13 cellular contexts compared by ENCODE assay signal in the genomic region with DNA sequence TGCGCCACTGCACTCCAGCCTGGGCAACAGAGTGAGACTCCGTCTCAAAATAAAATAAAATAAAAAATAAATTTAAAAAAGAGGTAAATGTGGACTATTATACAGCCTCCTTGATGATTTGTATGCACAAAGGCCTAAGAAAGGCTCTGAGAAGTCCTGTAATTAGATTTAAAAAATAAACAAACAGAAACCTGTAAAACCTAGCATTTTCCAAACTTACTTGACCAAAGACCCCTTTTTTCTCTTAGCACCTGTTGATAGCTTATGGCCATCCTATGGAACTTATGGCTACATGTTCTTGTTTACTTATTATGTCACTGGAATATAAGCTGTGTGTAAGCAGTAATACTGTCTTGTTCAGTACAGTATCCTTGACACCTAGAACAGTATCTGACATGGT. TPM values are rescaled to one million over a fixed set of nuclear protein-coding genes. Genes with fewer than 3 reads are reported as not detected.
DNase-seq lines count a peak whose midpoint lies in the region; TF ChIP-seq lines count a peak whose summit lies in the region.
"Had no signal": no experiment of that assay in that cellular context is flagged by ENCODE, and none has a peak within 500 bp of the region (broad histone marks: within the 10 kb centered on the region; RNA-seq: fewer than 3 reads in every experiment).

No MANE protein-coding gene starts in this region.

- H3K9me3 Mint-ChIP-seq in activated naive CD4-positive, alpha-beta T cell treated with anti-CD3 and anti-CD28 coated beads for 36 hours = no peaks in the 10 kb centered on the region
- no peaks in the 10 kb centered on the region for H3K9me3 Mint-ChIP-seq in dendritic cell treated with granulocyte-macrophage colony-stimulating factor and Interleukin-4, amounts not matched to agents 40 ng/mL and 50 ng/mL, for 4 days
- H3K9me3 Mint-ChIP-seq in chondrocyte (ENCODE audit: low read depth) = no peaks in the 10 kb centered on the region

- H3K79me2 ChIP-seq in Karpas-422 (ENCODE audit: low read length) = peaks cover 88% of the 10 kb centered on the region

- H3K9ac ChIP-seq in Karpas-422 (ENCODE audit: low read length) = no peak overlapping the region

- CTCF ChIA-PET in activated naive CD4-positive, alpha-beta T cell treated with anti-CD3 and anti-CD28 coated beads for 36 hours (lab: Charles Lee) = interaction anchor here (0.6 kb wide), 1 partner anchor 21 kb away, joined by 3 read pairs; no protein-coding TSS in a partner anchor

- H3K4me3 Mint-ChIP-seq in activated naive CD4-positive, alpha-beta T cell treated with anti-CD3 and anti-CD28 coated beads for 36 hours = no peak overlapping the region
- no peak overlapping the region for H3K4me3 Mint-ChIP-seq in dendritic cell treated with granulocyte-macrophage colony-stimulating factor and Interleukin-4, amounts not matched to agents 40 ng/mL and 50 ng/mL, for 4 days
- H3K4me3 Mint-ChIP-seq in chondrocyte (ENCODE audit: unreplicated experiment) = no peak overlapping the region

- H3K4me1 ChIP-seq in Karpas-422 (ENCODE audit: low read length) = peaks cover 8% of the 10 kb centered on the region
- H3K4me1 ChIP-seq: BE2C had no signal

- no peaks in the 10 kb centered on the region for H3K27me3 ChIP-seq in Karpas-422 (ENCODE audit: low read length)
- H3K27me3 ChIP-seq in H7 (ENCODE audit: control insufficient read depth, insufficient read depth, low read length) = no peaks in the 10 kb centered on the region
- H3K27me3 ChIP-seq: BE2C had no signal

- H3K4me3 ChIP-seq in Karpas-422 (ENCODE audit: low read length) = no peak overlapping the region
- H3K4me3 ChIP-seq in H7 (ENCODE audit: insufficient read depth, low read depth, low read length) = no peak overlapping the region
- H3K4me3 ChIP-seq: A549 had no signal

- H3K27ac ChIP-seq in Karpas-422 (ENCODE audit: low read length) = no peak overlapping the region
- H3K27ac ChIP-seq: A549, C4-2B had no signal

- peaks cover 43% of the 10 kb centered on the region for H3K36me3 Mint-ChIP-seq in activated naive CD4-positive, alpha-beta T cell treated with anti-CD3 and anti-CD28 coated beads for 36 hours (ENCODE audit: low read depth)
- peaks cover 82% of the 10 kb centered on the region for H3K36me3 Mint-ChIP-seq in dendritic cell treated with granulocyte-macrophage colony-stimulating factor and Interleukin-4, amounts not matched to agents 40 ng/mL and 50 ng/mL, for 4 days (ENCODE audit: low read depth)
- peaks cover 32% of the 10 kb centered on the region for H3K36me3 Mint-ChIP-seq in chondrocyte (ENCODE audit: low read depth)

- H3K9me3 ChIP-seq in Karpas-422 (ENCODE audit: low read length) = no peaks in the 10 kb centered on the region
- H3K9me3 ChIP-seq: A549, BE2C had no signal

- no peak for TF ChIP-seq CTCF in chondrocyte (IDR thresholded peaks at IDR 0.05)

- H3K36me3 ChIP-seq in Karpas-422 (ENCODE audit: insufficient read depth, low read length) (peaks cover 57% of the 10 kb centered on the region), H7 (replicated peaks; ENCODE audit: control insufficient read depth, insufficient read depth, low read length) (peaks cover 15% of the 10 kb centered on the region)

- no peaks in the 10 kb centered on the region for H3K9me2 ChIP-seq in Karpas-422 (replicated peaks; ENCODE audit: insufficient read depth, low read length)

- H3K27me3 Mint-ChIP-seq in activated naive CD4-positive, alpha-beta T cell treated with anti-CD3 and anti-CD28 coated beads for 36 hours (ENCODE audit: low read depth) = no peaks in the 10 kb centered on the region
- no peaks in the 10 kb centered on the region for H3K27me3 Mint-ChIP-seq in dendritic cell treated with granulocyte-macrophage colony-stimulating factor and Interleukin-4, amounts not matched to agents 40 ng/mL and 50 ng/mL, for 4 days
- H3K27me3 Mint-ChIP-seq in chondrocyte (ENCODE audit: low read depth) = no peaks in the 10 kb centered on the region

- H3K4me2 ChIP-seq in Karpas-422 (ENCODE audit: low read depth, low read length, poor library complexity, severe bottlenecking) = no peak overlapping the region
- H3K4me2 ChIP-seq: A549 had no signal

- DNase-seq in activated naive CD4-positive, alpha-beta T cell treated with anti-CD3 and anti-CD28 coated beads for 36 hours = no peak
- no peak for DNase-seq in activated naive CD4-positive, alpha-beta T cell treated with anti-CD3 and anti-CD28 coated beads, Interleukin-2, amount 50 U/mL, for 16 hours
- DNase-seq in Karpas-422 = peak; percentile 37
- no peak for DNase-seq in putamen (ENCODE audit: low spot score)
- no peak for DNase-seq in chondrocyte (ENCODE audit: low spot score)
- DNase-seq in H7 = no peak
- DNase-seq: BE2C, DMS53, GF-D8, HCEC 1CT had no signal

- no peak overlapping the region for H2AFZ ChIP-seq in Karpas-422 (ENCODE audit: low read length)

- peak overlapping the region; percentile 17 for H3K27ac Mint-ChIP-seq in activated naive CD4-positive, alpha-beta T cell treated with anti-CD3 and anti-CD28 coated beads for 36 hours
- peak overlapping the region; percentile 2 for H3K27ac Mint-ChIP-seq in dendritic cell treated with granulocyte-macrophage colony-stimulating factor and Interleukin-4, amounts not matched to agents 40 ng/mL and 50 ng/mL, for 4 days
- no peak overlapping the region for H3K27ac Mint-ChIP-seq in chondrocyte (ENCODE audit: unreplicated experiment)

- intact Hi-C loops in activated naive CD4-positive, alpha-beta T cell treated with anti-CD3 and anti-CD28 coated beads for 36 hours (cut with micrococcal nuclease) = no loop called here
- intact Hi-C loops in dendritic cell treated with granulocyte-macrophage colony-stimulating factor and Interleukin-4, amounts not matched to agents 40 ng/mL and 50 ng/mL, for 4 days (cut with micrococcal nuclease) = no loop called here

- peaks cover 5% of the 10 kb centered on the region; the same call in 1 of the 2 replicates for H4K20me1 ChIP-seq in Karpas-422 (ENCODE audit: insufficient read depth, low read depth, low read length)

- H3K4me1 Mint-ChIP-seq in activated naive CD4-positive, alpha-beta T cell treated with anti-CD3 and anti-CD28 coated beads for 36 hours (ENCODE audit: low read depth) = peaks cover 35% of the 10 kb centered on the region
- peaks cover 26% of the 10 kb centered on the region for H3K4me1 Mint-ChIP-seq in dendritic cell treated with granulocyte-macrophage colony-stimulating factor and Interleukin-4, amounts not matched to agents 40 ng/mL and 50 ng/mL, for 4 days (ENCODE audit: low read depth)
- H3K4me1 Mint-ChIP-seq in chondrocyte (ENCODE audit: low read depth) = peaks cover 21% of the 10 kb centered on the region

RNA-seq across cellular contexts. Expression of a gene that starts 5.7 kb away (rescaled TPM):
- total RNA-seq in activated naive CD4-positive, alpha-beta T cell treated with anti-CD3 and anti-CD28 coated beads for 36 hours = 10 to 100 TPM; 39.8 to 42.1 TPM
- 24.7 and 29.7 TPM in 2 replicates for total RNA-seq in Karpas-422 (2014; rRNA removed; shearing (Covaris generic); ENCODE audit: low replicate concordance)
- 17.6 to 26.9 TPM (median 18.3 TPM) in 3 replicates for total RNA-seq in chondrocyte
- 27.1 and 35.6 TPM in 2 replicates for total RNA-seq in H7 (2014; rRNA removed; shearing (Covaris generic))

RNA-seq across cellular contexts. Expression of a gene that starts 8.6 kb away (rescaled TPM):
- 100 to 1,000 TPM; 119 to 120 TPM for total RNA-seq in activated naive CD4-positive, alpha-beta T cell treated with anti-CD3 and anti-CD28 coated beads for 36 hours
- 69.4 and 107 TPM in 2 replicates for total RNA-seq in Karpas-422 (2014; rRNA removed; shearing (Covaris generic); ENCODE audit: low replicate concordance)
- total RNA-seq in chondrocyte = 126 to 157 TPM (median 133 TPM) in 3 replicates
- total RNA-seq in H7 (2014; rRNA removed; shearing (Covaris generic)) = 138 and 151 TPM in 2 replicates

RNA-seq across cellular contexts. Expression of a gene that starts 41.6 kb away (rescaled TPM):
- 10 to 100 TPM; 83.9 to 90.1 TPM for total RNA-seq in activated naive CD4-positive, alpha-beta T cell treated with anti-CD3 and anti-CD28 coated beads for 36 hours
- 74.6 and 117 TPM in 2 replicates for total RNA-seq in Karpas-422 (2014; rRNA removed; shearing (Covaris generic); ENCODE audit: low replicate concordance)
- 34.1 to 46.1 TPM (median 37.1 TPM) in 3 replicates for total RNA-seq in chondrocyte
- 99.9 and 123 TPM in 2 replicates for total RNA-seq in H7 (2014; rRNA removed; shearing (Covaris generic))
